Comparison of ENCODE assay signal across 8 cellular contexts in the genomic region with DNA sequence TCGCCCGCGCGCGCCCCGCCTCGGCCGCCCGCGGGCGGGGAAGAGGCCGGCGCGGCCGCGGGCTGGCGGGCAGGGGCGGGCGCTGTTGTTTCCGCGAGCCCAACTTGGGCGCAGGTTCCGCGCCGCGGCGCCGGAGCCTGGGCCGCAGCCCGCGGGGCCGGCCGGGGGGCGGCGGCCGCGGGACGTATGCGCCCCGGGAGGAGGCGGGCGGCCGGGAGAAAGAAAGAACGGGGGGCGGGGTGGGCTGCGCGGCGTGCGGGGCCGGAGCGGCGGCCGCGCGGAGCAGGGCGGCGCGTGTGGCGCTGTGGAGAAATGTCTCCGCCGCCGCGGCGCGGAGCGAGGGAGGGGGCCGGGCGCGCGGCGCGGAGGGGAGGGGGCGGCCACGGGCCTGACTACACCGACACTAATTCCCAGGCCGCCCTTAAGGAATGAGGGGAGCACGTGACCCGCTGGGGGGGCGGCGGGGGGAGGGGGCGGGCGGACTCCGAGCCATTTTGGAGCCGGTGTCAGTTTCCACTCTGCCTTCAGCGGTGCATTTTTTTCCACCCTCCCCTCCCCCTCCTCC. TPM values are rescaled to one million over a fixed set of nuclear protein-coding genes. Genes with fewer than 3 reads are reported as not detected.
A peak's percentile ranks its signal among the peaks of the same experiment; 100 is the strongest.
DNase-seq lines count a peak whose midpoint lies in the region; ATAC-seq and TF ChIP-seq lines count a peak whose summit lies in the region.

TSS of gene BMI1 (plus strand) at position 509 of the 565 bp plus-strand sequence. CDS start 5,351 bp downstream, outside the sequence.

- peak within 1 kb of the TSS; percentile 93 for H3K27ac Mint-ChIP-seq in CD8-positive, alpha-beta T cell
- H3K27ac Mint-ChIP-seq in T-helper 17 cell, result peak within 1 kb of the TSS; percentile 93

- ATAC-seq in CD8-positive, alpha-beta T cell, result peak; percentile 33
- peak; percentile 21 for ATAC-seq in GM21381 (IDR thresholded peaks at IDR 0.05; ENCODE audit: unreplicated experiment)
- ATAC-seq in T-helper 17 cell, result peak; percentile 42
- ATAC-seq in GM18858 (IDR thresholded peaks at IDR 0.05; ENCODE audit: unreplicated experiment), result no peak

- POLR2A ChIA-PET in CD8-positive, alpha-beta T cell (lab: Charles Lee), result interaction anchor here (1.0 to 1.8 kb wide), 5 partner anchors 66 to 799 kb away, joined by 3 to 6 read pairs (median 5); no protein-coding TSS in a partner anchor

- no peak for TF ChIP-seq CTCF in CD8-positive, alpha-beta T cell (IDR thresholded peaks at IDR 0.05)
- TF ChIP-seq CTCF in astrocyte of the spinal cord (IDR thresholded peaks at IDR 0.05; ENCODE audit: low read depth, low read length) (no peak), right atrium auricular region (IDR thresholded peaks at IDR 0.05) (no peak)

- peak in 5 of 7 experiments; percentile 56 to 75 (median 64) for DNase-seq in CD8-positive, alpha-beta T cell
- peak; percentile 61 for DNase-seq in NAMALWA (ENCODE audit: low spot score)
- DNase-seq in T-helper 17 cell, result peak; percentile 44 to 66 (median 63)
- DNase-seq in astrocyte of the spinal cord (ENCODE audit: low read depth, low spot score), result peak; percentile 73
- DNase-seq in right atrium auricular region (ENCODE audit: low spot score), result peak; percentile 87
- DNase-seq in posterior cingulate gyrus, result peak; percentile 67 to 96 (median 75)

- peaks cover 48% of the 10 kb centered on the region for H3K4me1 ChIP-seq in CD8-positive, alpha-beta T cell (ENCODE audit: insufficient read depth, low read length)
- peaks cover 0 to 51% of the 10 kb centered on the region in 2 donors for H3K4me1 ChIP-seq in right atrium auricular region

- H3K27me3 ChIP-seq in CD8-positive, alpha-beta T cell (ENCODE audit: insufficient read depth, low read length), result peaks cover 34% of the 10 kb centered on the region
- peaks cover 0 to 4% of the 10 kb centered on the region in 2 donors for H3K27me3 ChIP-seq in right atrium auricular region

- H3K4me1 Mint-ChIP-seq in CD8-positive, alpha-beta T cell (ENCODE audit: low read depth), result peaks cover 57% of the 10 kb centered on the region
- peaks cover 26% of the 10 kb centered on the region for H3K4me1 Mint-ChIP-seq in T-helper 17 cell

- no peaks in the 10 kb centered on the region for H3K36me3 ChIP-seq in CD8-positive, alpha-beta T cell (ENCODE audit: insufficient read depth, low read length)
- H3K36me3 ChIP-seq in right atrium auricular region, result no peaks in the 10 kb centered on the region

- peaks cover 9% of the 10 kb centered on the region for H3K36me3 Mint-ChIP-seq in CD8-positive, alpha-beta T cell
- peaks cover 3% of the 10 kb centered on the region for H3K36me3 Mint-ChIP-seq in T-helper 17 cell (ENCODE audit: low read depth)

- no peaks in the 10 kb centered on the region for H3K9me3 Mint-ChIP-seq in CD8-positive, alpha-beta T cell

- H3K4me3 Mint-ChIP-seq in CD8-positive, alpha-beta T cell, result peak within 1 kb of the TSS; percentile 93
- H3K4me3 Mint-ChIP-seq in T-helper 17 cell, result peak within 1 kb of the TSS; percentile 96

- H3K4me3 ChIP-seq in CD8-positive, alpha-beta T cell (ENCODE audit: low read depth, low read length), result peak within 1 kb of the TSS; percentile 68
- H3K4me3 ChIP-seq in astrocyte of the spinal cord (ENCODE audit: low read depth, low read length) (peak within 1 kb of the TSS; percentile 70), right atrium auricular region (peak within 1 kb of the TSS; percentile 90 to 94)

- peak within 1 kb of the TSS; percentile 64 for H3K27ac ChIP-seq in CD8-positive, alpha-beta T cell (ENCODE audit: low read depth, low read length)
- H3K27ac ChIP-seq in right atrium auricular region, result peak within 1 kb of the TSS; percentile 97 to 99

- H3K9me3 ChIP-seq in CD8-positive, alpha-beta T cell (ENCODE audit: low read length), result no peaks in the 10 kb centered on the region
- H3K9me3 ChIP-seq in T-helper 17 cell (ENCODE audit: control insufficient read depth, low read length, poor library complexity, severe bottlenecking), result no peaks in the 10 kb centered on the region
- no peaks in the 10 kb centered on the region for H3K9me3 ChIP-seq in right atrium auricular region

- peaks cover 36% of the 10 kb centered on the region for H3K27me3 Mint-ChIP-seq in CD8-positive, alpha-beta T cell (ENCODE audit: low read depth)
- H3K27me3 Mint-ChIP-seq in T-helper 17 cell, result peaks cover 4% of the 10 kb centered on the region

- intact Hi-C loops in CD8-positive, alpha-beta T cell (cut with DNase I, micrococcal nuclease), result loop anchor here in 1 of 2 experiments (1.0 kb wide), 1 partner anchor 91 kb away; no protein-coding TSS in a partner anchor
- intact Hi-C loops in posterior cingulate gyrus (cut with DNase I), result loop anchor here (1.0 to 10.0 kb wide), 5 partner anchors 68 to 786 kb away; partner anchors contain the start of genes DNAJC1 and MLLT10

- CTCF ChIA-PET in CD8-positive, alpha-beta T cell (lab: Charles Lee), result interaction anchor here (1.8 kb wide), 1 partner anchor 667 kb away, joined by 4 read pairs; no protein-coding TSS in a partner anchor

- in situ Hi-C loops in astrocyte of the spinal cord (cut with HindIII; ENCODE audit: low sequenced_read_pairs), result no loop called here

RNA-seq across cellular contexts. Expression of gene BMI1, which starts in this region (rescaled TPM):
- total RNA-seq in CD8-positive, alpha-beta T cell, result 10 to 100 TPM; 46.8 to 50.3 TPM
- 10 to 100 TPM; 53.5 to 72.4 TPM for total RNA-seq in T-helper 17 cell
- total RNA-seq in right atrium auricular region, result 10 to 100 TPM; 34.7 to 40.7 TPM
